ENCODE assay signal across 28 cellular contexts in genomic region chr16:86316967-86317616, GRCh38.
DNase-seq lines count a peak whose midpoint lies in the region; ATAC-seq, FAIRE-seq and TF ChIP-seq lines count a peak whose summit lies in the region.
"Had no signal": no experiment of that assay in that cellular context is flagged by ENCODE, and none has a peak within 500 bp of the region (broad histone marks: within the 10 kb centered on the region; RNA-seq: fewer than 3 reads in every experiment).

No MANE protein-coding gene starts in this region.

- no peaks in the 10 kb centered on the region for H3K9me3 Mint-ChIP-seq in activated CD4-positive, alpha-beta T cell treated with anti-CD3 and anti-CD28 coated beads, Interleukin-2, amount 10 ng/mL, durations not matched to agents 7 days and 5 days
- H3K9me3 Mint-ChIP-seq in H9, result peaks cover 2 to 3% of the 10 kb centered on the region in 2 experiments; a peak in 2 of 5 replicates
- H3K9me3 Mint-ChIP-seq: activated T-helper 17 cell treated with anti-CD3 and anti-CD28 coated beads, Interleukin-2, amount 50 U/mL, for 72 hours had no signal

- H3K27ac Mint-ChIP-seq in activated CD4-positive, alpha-beta T cell treated with anti-CD3 and anti-CD28 coated beads, Interleukin-2, amount 10 ng/mL, durations not matched to agents 7 days and 5 days, result no peak overlapping the region
- no peak overlapping the region for H3K27ac Mint-ChIP-seq in H9
- H3K27ac Mint-ChIP-seq: activated T-helper 17 cell treated with anti-CD3 and anti-CD28 coated beads, Interleukin-2, amount 50 U/mL, for 72 hours; CD14-positive monocyte had no signal

- no peak overlapping the region for H3K4me2 ChIP-seq in H9 (ENCODE audit: insufficient read depth, insufficient read length, low read length)
- H3K4me2 ChIP-seq in K562 (ENCODE audit: insufficient read depth, low read length), result no peak overlapping the region
- no peak overlapping the region for H3K4me2 ChIP-seq in osteoblast (ENCODE audit: insufficient read depth, low read length)

- H3K9ac ChIP-seq in H9 (ENCODE audit: extremely low read depth, insufficient read length, low read length) (no peak overlapping the region), K562 (ENCODE audit: insufficient read depth in 1 of 2, low read depth in 2 of 2, low read length in 2 of 2) (no peak overlapping the region)

- H3K79me1 ChIP-seq in H9 (ENCODE audit: insufficient read depth, low read depth, low read length, poor library complexity, severe bottlenecking), result no peaks in the 10 kb centered on the region

- CTCF ChIA-PET in activated CD4-positive, alpha-beta T cell treated with anti-CD3 and anti-CD28 coated beads, Interleukin-2, amount 10 ng/mL, durations not matched to agents 7 days and 5 days (lab: Charles Lee), result no interaction called here
- CTCF ChIA-PET in K562 (lab: Yijun Ruan, JAX; ENCODE audit: low intra/inter-chr PET ratio), result no interaction called here

- no peak overlapping the region for H2BK20ac ChIP-seq in H9 (ENCODE audit: low read depth, low read length, poor library complexity, severe bottlenecking)

- peak; percentile 53 for TF ChIP-seq CTCF in H9 (conservative IDR thresholded peaks at IDR 0.05)
- peak in 2 of 3 experiments; percentile 5 to 13; a peak in 1 of 6 replicates for TF ChIP-seq CTCF in K562 (IDR thresholded peaks at IDR 0.05 in 2 of 3, conservative IDR thresholded peaks at IDR 0.05 in 1 of 3; ENCODE audit: insufficient read depth in 2 of 3, low read depth in 1 of 3, low read length in 3 of 3)
- no peak for TF ChIP-seq CTCF in osteoblast (IDR thresholded peaks at IDR 0.05; ENCODE audit: extremely low read depth, low read depth, low read length)

- H3K23me2 ChIP-seq in H9 (ENCODE audit: insufficient read length, low read depth, low read length, poor library complexity, severe bottlenecking), result no peaks in the 10 kb centered on the region

- H2BK5ac ChIP-seq in H9 (ENCODE audit: insufficient read length, low read length), result no peak overlapping the region

- BruUV-seq in K562 (replicated peaks; lab: Mats Ljungman, UMichigan), result no TSS peak

- TF ChIP-seq RAD21 in K562 (CRISPR knock-in tag; conservative IDR thresholded peaks at IDR 0.05 in 1 of 2, IDR thresholded peaks at IDR 0.05 in 1 of 2), result no peak

- DNase-seq in activated CD4-positive, alpha-beta T cell treated with anti-CD3 and anti-CD28 coated beads, Interleukin-2, amount 10 ng/mL, durations not matched to agents 7 days and 5 days, result peak; percentile 9
- DNase-seq in activated CD4-positive, alpha-beta T cell treated with anti-CD3 and anti-CD28 coated beads for 4 hours, result no peak
- DNase-seq in H9 (no peak), K562 (ENCODE audit: extremely low read depth in 1 of 4, low spot score in 3 of 4) (no peak), osteoblast (ENCODE audit: insufficient read length, low spot score, missing footprints) (peak; percentile 42), iPS-NIHi7 (ENCODE audit: extremely low spot score) (no peak), superior temporal gyrus (ENCODE audit: extremely low spot score) (no peak), DMS 273 (lab: John Stamatoyannopoulos, UW; ENCODE audit: unreplicated experiment) (no peak)
- DNase-seq: activated CD8-positive, alpha-beta memory T cell treated with anti-CD3 and anti-CD28 coated beads, Interleukin-2, amount 50 U/mL, for 4 hours; Calu3; caudate nucleus; DMS79 treated with DMSO at 0.1 percent for 48 hours; GDM1; islet precursor cell; left ventricle myocardium inferior; mesendoderm; NCI-H1048; NCI-H1694; NCI-H446; NCI-H748 treated with DMSO at 0.1 percent for 48 hours; psoas muscle; stimulated activated CD4-positive, alpha-beta T cell treated with anti-CD3 and anti-CD28 coated beads, Interleukin-4, amount 100 ng/mL, for 24 hours; substantia nigra; upper lobe of left lung had no signal

- H3K4ac ChIP-seq in H9 (ENCODE audit: low read depth, low read length), result no peak overlapping the region

- H3K36me3 Mint-ChIP-seq in activated CD4-positive, alpha-beta T cell treated with anti-CD3 and anti-CD28 coated beads, Interleukin-2, amount 10 ng/mL, durations not matched to agents 7 days and 5 days (ENCODE audit: low read depth), result no peaks in the 10 kb centered on the region
- H3K36me3 Mint-ChIP-seq in H9 (ENCODE audit: insufficient read depth in 1 of 3, low read depth in 3 of 3), result no peaks in the 10 kb centered on the region
- H3K36me3 Mint-ChIP-seq: CD14-positive monocyte had no signal

- no peak overlapping the region for H3T11ph ChIP-seq in H9 (ENCODE audit: low read length)

- POLR2A ChIA-PET in activated CD4-positive, alpha-beta T cell treated with anti-CD3 and anti-CD28 coated beads, Interleukin-2, amount 10 ng/mL, durations not matched to agents 7 days and 5 days (lab: Charles Lee), result no interaction called here
- POLR2A ChIA-PET in K562 (lab: Yijun Ruan, JAX), result no interaction called here

- ATAC-seq in K562, result peak; percentile 44; the same call in 2 of the 3 replicates
- ATAC-seq: psoas muscle had no signal

- peak; percentile 54 for FAIRE-seq in K562 (lab: Jason Lieb, UNC)
- FAIRE-seq: A204.1 had no signal

- H2AK5ac ChIP-seq in H9 (ENCODE audit: insufficient read length, low read length), result no peak overlapping the region

- H2BK120ac ChIP-seq in H9 (ENCODE audit: low read depth, low read length, poor library complexity, severe bottlenecking), result no peak overlapping the region

- H4K20me1 ChIP-seq in H9 (ENCODE audit: control insufficient read depth, insufficient read depth, insufficient read length) (no peaks in the 10 kb centered on the region), K562 (replicated peaks; ENCODE audit: control insufficient read depth, insufficient read depth, low read length) (no peaks in the 10 kb centered on the region; the same call in 1 of the 2 replicates), osteoblast (ENCODE audit: insufficient read depth, low read length) (no peaks in the 10 kb centered on the region)

- H3K14ac ChIP-seq in H9 (ENCODE audit: insufficient read depth, low read length), result no peak overlapping the region

- H3K23ac ChIP-seq in H9 (ENCODE audit: insufficient read length, low read depth, low read length), result no peak overlapping the region

- no peaks in the 10 kb centered on the region for H3K27me3 Mint-ChIP-seq in activated CD4-positive, alpha-beta T cell treated with anti-CD3 and anti-CD28 coated beads, Interleukin-2, amount 10 ng/mL, durations not matched to agents 7 days and 5 days
- peaks cover 16% of the 10 kb centered on the region for H3K27me3 Mint-ChIP-seq in H9 (ENCODE audit: low read depth)

- no peak for TF ChIP-seq EP300 in K562 (IDR thresholded peaks at IDR 0.05; ENCODE audit: low read length)

- in situ Hi-C loops in K562 (cut with MboI), result no loop called here

- H4K91ac ChIP-seq in H9 (ENCODE audit: insufficient read length, low read depth, low read length), result no peak overlapping the region

- no peak overlapping the region for H2BK12ac ChIP-seq in H9 (ENCODE audit: insufficient read length, low read depth, low read length)

- H4K5ac ChIP-seq in H9 (ENCODE audit: insufficient read length, low read depth, low read length), result no peak overlapping the region

- no peaks in the 10 kb centered on the region for H3K36me3 ChIP-seq in K562 (ENCODE audit: control insufficient read depth, insufficient read depth, low read length)
- no peaks in the 10 kb centered on the region for H3K36me3 ChIP-seq in osteoblast (ENCODE audit: insufficient read depth, low read length)
- H3K36me3 ChIP-seq: left ventricle myocardium inferior, neutrophil, upper lobe of left lung had no signal

- no peak for TF ChIP-seq POLR2A in K562 (conservative IDR thresholded peaks at IDR 0.05)

- H2AFZ ChIP-seq in H9 (ENCODE audit: low read length) (no peak overlapping the region), K562 (ENCODE audit: low read depth, low read length) (no peak overlapping the region), osteoblast (ENCODE audit: low read length) (no peak overlapping the region)

- no peak overlapping the region for H3K18ac ChIP-seq in H9 (ENCODE audit: insufficient read length, low read depth, low read length)

- H3K9me3 ChIP-seq in H9 (ENCODE audit: control insufficient read depth, low read depth, low read length), result no peaks in the 10 kb centered on the region
- H3K9me3 ChIP-seq in K562 (replicated peaks; ENCODE audit: control insufficient read depth, insufficient read depth, low read depth, low read length), result no peaks in the 10 kb centered on the region
- no peaks in the 10 kb centered on the region for H3K9me3 ChIP-seq in osteoblast (ENCODE audit: low read depth, low read length)
- H3K9me3 ChIP-seq: left ventricle myocardium inferior, neutrophil, psoas muscle, upper lobe of left lung had no signal

- no peaks in the 10 kb centered on the region for H3K79me2 ChIP-seq in H9 (ENCODE audit: insufficient read depth, low read length)
- no peaks in the 10 kb centered on the region for H3K79me2 ChIP-seq in K562 (ENCODE audit: control insufficient read depth, insufficient read depth, low read length)
- H3K79me2 ChIP-seq in osteoblast (ENCODE audit: insufficient read depth, low read length), result no peaks in the 10 kb centered on the region

- H3K4me3 Mint-ChIP-seq in activated CD4-positive, alpha-beta T cell treated with anti-CD3 and anti-CD28 coated beads, Interleukin-2, amount 10 ng/mL, durations not matched to agents 7 days and 5 days, result no peak overlapping the region
- H3K4me3 Mint-ChIP-seq in H9, result no peak overlapping the region; a peak in 1 of 5 replicates
- H3K4me3 Mint-ChIP-seq: activated T-helper 17 cell treated with anti-CD3 and anti-CD28 coated beads, Interleukin-2, amount 50 U/mL, for 72 hours; CD14-positive monocyte had no signal

- no peaks in the 10 kb centered on the region for H3K4me1 Mint-ChIP-seq in activated CD4-positive, alpha-beta T cell treated with anti-CD3 and anti-CD28 coated beads, Interleukin-2, amount 10 ng/mL, durations not matched to agents 7 days and 5 days
- H3K4me1 Mint-ChIP-seq in H9, result peaks cover 6 to 12% of the 10 kb centered on the region in 2 experiments
- H3K4me1 Mint-ChIP-seq: activated T-helper 17 cell treated with anti-CD3 and anti-CD28 coated beads, Interleukin-2, amount 50 U/mL, for 72 hours; CD14-positive monocyte had no signal

- H3K4me1 ChIP-seq in H9 (ENCODE audit: insufficient read depth, low read length) (no peaks in the 10 kb centered on the region), K562 (replicated peaks in 1 of 2; ENCODE audit: control insufficient read depth in 2 of 2, insufficient read depth in 2 of 2, low read length in 2 of 2) (no peaks in the 10 kb centered on the region), osteoblast (ENCODE audit: insufficient read depth, low read length) (no peaks in the 10 kb centered on the region)
- H3K4me1 ChIP-seq: left ventricle myocardium inferior, psoas muscle, upper lobe of left lung had no signal

- WGBS in H9 (ENCODE audit: extremely low coverage, insufficient read length, low lambda C conversion rate), result no CpG with 5 or more reads among the region's 12 CpGs
- WGBS in K562 (ENCODE audit: insufficient coverage, low coverage, missing lambda C conversion rate), result 2% methylated on average over 10 of the region's 12 CpGs

- no peak overlapping the region for H3K56ac ChIP-seq in H9 (ENCODE audit: insufficient read length, low read depth, low read length)

- H3K4me3 ChIP-seq in K562, result no peak overlapping the region
- H3K4me3 ChIP-seq in osteoblast (ENCODE audit: insufficient read depth, low read length), result no peak overlapping the region
- H3K4me3 ChIP-seq: left ventricle myocardium inferior, psoas muscle, upper lobe of left lung had no signal

- H3K27me3 ChIP-seq in H9 (ENCODE audit: insufficient read depth, low read length), result no peaks in the 10 kb centered on the region
- H3K27me3 ChIP-seq in K562 (ENCODE audit: control insufficient read depth in 2 of 2, insufficient read depth in 2 of 2, low read length in 2 of 2), result peaks cover 10 to 40% of the 10 kb centered on the region in 2 experiments; a peak in 4 of 5 replicates
- H3K27me3 ChIP-seq in osteoblast (ENCODE audit: insufficient read depth, low read length), result peaks cover 7% of the 10 kb centered on the region
- H3K27me3 ChIP-seq: upper lobe of left lung had no signal

- H3K27ac ChIP-seq in H9 (ENCODE audit: insufficient read length, low read depth, low read length) (no peak overlapping the region), K562 (ENCODE audit: extremely low read depth, low read depth, low read length) (no peak overlapping the region), osteoblast (ENCODE audit: low read depth, low read length) (no peak overlapping the region)
- H3K27ac ChIP-seq: left ventricle myocardium inferior, neutrophil, psoas muscle, upper lobe of left lung had no signal

- H4K8ac ChIP-seq in H9 (replicated peaks; ENCODE audit: insufficient read length, low read depth, low read length), result no peak overlapping the region

- no peak overlapping the region; the same call in 1 of the 2 replicates for H2BK15ac ChIP-seq in H9 (ENCODE audit: low read depth, low read length)

- intact Hi-C loops in K562 (cut with micrococcal nuclease), result no loop called here

- no peaks in the 10 kb centered on the region for H3K9me1 ChIP-seq in K562 (ENCODE audit: control insufficient read depth, insufficient read depth, low read length)

Comparison
In these comparisons a context has a peak if more than half of its experiments do, and no peak if none do; other contexts are left out.
1. DNase-seq: peak in activated CD4-positive, alpha-beta T cell treated with anti-CD3 and anti-CD28 coated beads, Interleukin-2, amount 10 ng/mL, durations not matched to agents 7 days and 5 days (single experiment) and osteoblast (single experiment); none in activated CD4-positive, alpha-beta T cell treated with anti-CD3 and anti-CD28 coated beads for 4 hours (0 of 2), H9 (single experiment), K562 (0 of 4), iPS-NIHi7 (single experiment), superior temporal gyrus (single experiment) and DMS 273 (single experiment).